23 cellular contexts compared by ENCODE assay signal in the genomic region with DNA sequence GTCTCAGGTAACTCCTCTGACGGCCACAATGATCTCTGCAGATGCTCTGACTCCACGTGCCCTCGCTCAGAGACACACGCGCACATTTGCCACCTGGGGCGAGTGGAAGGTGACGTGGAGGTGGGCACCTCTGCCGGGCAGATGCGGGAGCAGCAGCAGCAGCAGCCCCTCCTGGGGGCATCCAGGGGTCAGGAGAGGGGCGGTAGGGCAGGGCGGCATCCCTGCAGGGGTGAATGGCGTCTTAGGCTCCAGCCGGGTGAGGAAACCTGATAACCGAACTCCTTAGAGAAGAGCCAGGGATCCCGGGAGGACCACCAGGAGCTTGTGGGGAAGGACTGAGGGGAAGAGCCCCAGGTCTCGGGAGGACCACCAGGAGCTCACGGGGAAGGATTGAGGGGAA. TPM values are rescaled to one million over a fixed set of nuclear protein-coding genes. Genes with fewer than 3 reads are reported as not detected.
DNase-seq lines count a peak whose midpoint lies in the region; ATAC-seq, FAIRE-seq and TF ChIP-seq lines count a peak whose summit lies in the region.
"Had no signal": no experiment of that assay in that cellular context is flagged by ENCODE, and none has a peak within 500 bp of the region (broad histone marks: within the 10 kb centered on the region; RNA-seq: fewer than 3 reads in every experiment).

No MANE protein-coding gene starts in this region.

- no peak for TF ChIP-seq POLR2A in GM12891 (IDR thresholded peaks at IDR 0.05; ENCODE audit: low read depth, low read length)

- H3K9ac ChIP-seq in neuronal stem cell (ENCODE audit: low read depth, low read length, poor library complexity): no peak overlapping the region
- H3K9ac ChIP-seq: GM23248 had no signal

- no peak overlapping the region for H3K4me3 Mint-ChIP-seq in chondrocyte (ENCODE audit: unreplicated experiment)
- H3K4me3 Mint-ChIP-seq: CD8-positive, alpha-beta T cell; HFFc6 had no signal

- no peak overlapping the region for H3K27ac ChIP-seq in neuronal stem cell (replicated peaks; ENCODE audit: low read length)
- H3K27ac ChIP-seq in upper lobe of right lung: no peak overlapping the region
- H3K27ac ChIP-seq: C4-2B, GM23248 had no signal

- H3K9me3 ChIP-seq in neuronal stem cell (replicated peaks in 1 of 2; ENCODE audit: control insufficient read depth in 2 of 2, insufficient read depth in 1 of 2, low read depth in 1 of 2, low read length in 2 of 2) (no peaks in the 10 kb centered on the region), upper lobe of right lung (no peaks in the 10 kb centered on the region)
- H3K9me3 ChIP-seq: Caco-2, HAP-1, MG63 had no signal

- H3K4me2 ChIP-seq in neuronal stem cell (ENCODE audit: insufficient read depth, low read length, poor library complexity, severe bottlenecking): no peak overlapping the region

- no peak for ATAC-seq in upper lobe of right lung
- no peak for ATAC-seq in HG02763 (IDR thresholded peaks at IDR 0.05; ENCODE audit: unreplicated experiment)
- ATAC-seq in HG02642 (IDR thresholded peaks at IDR 0.05; ENCODE audit: poor library complexity, unreplicated experiment): no peak
- ATAC-seq: CD8-positive, alpha-beta T cell had no signal

- peaks cover 3% of the 10 kb centered on the region for H3K79me1 ChIP-seq in neuronal stem cell (ENCODE audit: low read depth, low read length)

- peaks cover 27 to 42% of the 10 kb centered on the region in 2 donors for H3K36me3 ChIP-seq in neuronal stem cell (replicated peaks in 1 of 2; ENCODE audit: control insufficient read depth in 2 of 2, insufficient read depth in 2 of 2, low read length in 2 of 2)
- peaks cover 56% of the 10 kb centered on the region for H3K36me3 ChIP-seq in upper lobe of right lung
- H3K36me3 ChIP-seq: MG63 had no signal

- peak overlapping the region; percentile 71 for H2BK5ac ChIP-seq in neuronal stem cell (ENCODE audit: low read length)

- TF ChIP-seq CTCF in chondrocyte (IDR thresholded peaks at IDR 0.05): no peak
- no peak for TF ChIP-seq CTCF in upper lobe of right lung (IDR thresholded peaks at IDR 0.05)

- no peak overlapping the region for H2AK5ac ChIP-seq in neuronal stem cell (ENCODE audit: low read depth, low read length)

- H3K27ac Mint-ChIP-seq in chondrocyte (ENCODE audit: unreplicated experiment): no peak overlapping the region
- H3K27ac Mint-ChIP-seq: CD8-positive, alpha-beta T cell; HFFc6 had no signal

- H3K4me3 ChIP-seq in neuronal stem cell (ENCODE audit: low read length in 2 of 2) (no peak overlapping the region), upper lobe of right lung (no peak overlapping the region)
- H3K4me3 ChIP-seq: GM23248, HAP-1, MG63 had no signal

- H4K91ac ChIP-seq in neuronal stem cell (ENCODE audit: low read depth, low read length, poor library complexity): no peak overlapping the region

- H3K27me3 Mint-ChIP-seq in chondrocyte (ENCODE audit: low read depth): no peaks in the 10 kb centered on the region

- H3K36me3 Mint-ChIP-seq in chondrocyte (ENCODE audit: low read depth): peaks cover 16% of the 10 kb centered on the region

- H3K4ac ChIP-seq in neuronal stem cell (ENCODE audit: low read length): no peak overlapping the region

- no peak overlapping the region for H3K23ac ChIP-seq in neuronal stem cell (ENCODE audit: low read depth, low read length, poor library complexity)

- H2BK15ac ChIP-seq in neuronal stem cell (ENCODE audit: low read length): no peak overlapping the region

- H2BK12ac ChIP-seq in neuronal stem cell (ENCODE audit: low read length): no peak overlapping the region

- no peaks in the 10 kb centered on the region for H3K4me1 ChIP-seq in neuronal stem cell (ENCODE audit: control insufficient read depth in 2 of 2, insufficient read depth in 1 of 2, low read depth in 1 of 2, low read length in 2 of 2)
- no peaks in the 10 kb centered on the region for H3K4me1 ChIP-seq in upper lobe of right lung
- H3K4me1 ChIP-seq: Caco-2, HAP-1 had no signal

- DNase-seq in GM12891 (ENCODE audit: insufficient read length, low spot score) (no peak), chondrocyte (ENCODE audit: low spot score) (peak; percentile 76), neuronal stem cell (ENCODE audit: low spot score) (no peak), upper lobe of right lung (peak; percentile 47), DMS114 treated with DMSO at 0.1 percent for 48 hours (lab: John Stamatoyannopoulos, UW; ENCODE audit: unreplicated experiment) (no peak)
- DNase-seq: Caco-2, EL, GDM1, GM23248, HFFc6, IMR-90, KG1, MG63, NCI-H2029 treated with DMSO at 0.1 percent for 48 hours, NCI-H2227 treated with DMSO at 0.1 percent for 48 hours, NCI-H526 treated with DMSO at 0.1 percent for 48 hours, RPMI8226, SHP77 treated with DMSO at 0.1 percent for 48 hours had no signal

- FAIRE-seq in GM12891 (lab: Jason Lieb, UNC): peak; percentile 35

- H4K8ac ChIP-seq in neuronal stem cell (ENCODE audit: low read depth, low read length): no peak overlapping the region

- H3K18ac ChIP-seq in neuronal stem cell (ENCODE audit: low read length): no peak overlapping the region

- H3K27me3 ChIP-seq in neuronal stem cell (ENCODE audit: control insufficient read depth in 3 of 3, insufficient read depth in 3 of 3, low read depth in 1 of 3, low read length in 3 of 3) (no peaks in the 10 kb centered on the region), upper lobe of right lung (no peaks in the 10 kb centered on the region)
- H3K27me3 ChIP-seq: MG63 had no signal

- no peaks in the 10 kb centered on the region for H3K4me1 Mint-ChIP-seq in chondrocyte (ENCODE audit: low read depth)

- no peak overlapping the region for H2AFZ ChIP-seq in neuronal stem cell (ENCODE audit: low read length)
- H2AFZ ChIP-seq: GM23248 had no signal

- no peaks in the 10 kb centered on the region for H3K9me3 Mint-ChIP-seq in chondrocyte (ENCODE audit: low read depth)
- H3K9me3 Mint-ChIP-seq: CD8-positive, alpha-beta T cell; HFFc6 had no signal

- no CpG with 5 or more reads among the region's 17 CpGs for WGBS in neuronal stem cell (ENCODE audit: extremely low coverage in 2 of 2, insufficient read length in 2 of 2, insufficient replicate concordance in 1 of 2), 2 donors

- H3K14ac ChIP-seq in neuronal stem cell (ENCODE audit: low read length): no peak overlapping the region

- intact Hi-C loops in upper lobe of right lung (cut with DNase I): no loop called here

- H2BK120ac ChIP-seq in neuronal stem cell (ENCODE audit: low read depth, low read length): no peak overlapping the region

TF ChIP-seq in GM12891, 5 proteins besides CTCF, POLR2A, EP300 and RAD21:
- TF ChIP-seq PAX5 (IDR thresholded peaks at IDR 0.05; ENCODE audit: insufficient read depth, low read length, severe bottlenecking) (no peak), POU2F2 (IDR thresholded peaks at IDR 0.05; ENCODE audit: low read depth, low read length) (no peak), TAF1 (IDR thresholded peaks at IDR 0.05; ENCODE audit: low read depth, low read length) (no peak), POLR2AphosphoS5 (IDR thresholded peaks at IDR 0.05; ENCODE audit: low read depth, low read length) (no peak), SPI1 (IDR thresholded peaks at IDR 0.05; ENCODE audit: low read depth, low read length) (no peak)

RNA-seq across cellular contexts. Expression of gene CDH15, which starts 34.6 kb away (rescaled TPM):
- 0.22 TPM for polyA plus RNA-seq in GM12891 (2012; ENCODE audit: low read depth, missing spikeins)
- total RNA-seq in chondrocyte (0.20 to 0.23 TPM in 2 of 3 replicates, not detected in the other), upper lobe of right lung (0.43 TPM)
- 0.03 TPM for polyA plus RNA-seq in neuronal stem cell (2013, experiment 1 of 2)
- polyA plus RNA-seq in neuronal stem cell (2013, experiment 2 of 2): 0.03 TPM
- total RNA-seq: Caco-2, GM23248 had no signal

RNA-seq across cellular contexts. Expression of gene ACSF3, which starts 43.3 kb away (rescaled TPM):
- polyA plus RNA-seq in GM12891 (2012; ENCODE audit: low read depth, missing spikeins): 24.9 TPM
- total RNA-seq in chondrocyte (19.5 to 24.4 TPM (median 20.8 TPM) in 3 replicates), upper lobe of right lung (32.0 TPM)
- 8.9 TPM for polyA plus RNA-seq in neuronal stem cell (2013, experiment 1 of 2)
- 9.7 TPM for polyA plus RNA-seq in neuronal stem cell (2013, experiment 2 of 2)

Comparison
In these comparisons a context has a peak if more than half of its experiments do, and no peak if none do; other contexts are left out.
1. DNase-seq: peak in chondrocyte (single experiment) and upper lobe of right lung (single experiment); none in GM12891 (single experiment), neuronal stem cell (single experiment) and DMS114 treated with DMSO at 0.1 percent for 48 hours (single experiment).